In genomic region chr19:872266-872951, GRCh38 we compare ENCODE assay signal across 5 cellular contexts.
DNase-seq lines count a peak whose midpoint lies in the region.

No MANE protein-coding gene starts in this region.

- peak overlapping the region; percentile 27 for H3K4me3 ChIP-seq in HUES6 (ENCODE audit: low read depth, low read length)

- H3K9ac ChIP-seq in HUES6 (ENCODE audit: low read length) = no peak overlapping the region

- no peak overlapping the region for H3K27ac ChIP-seq in HUES6 (ENCODE audit: low read depth, low read length)

- peaks cover 29% of the 10 kb centered on the region for H3K4me1 ChIP-seq in HUES6 (ENCODE audit: control insufficient read depth, insufficient read depth, low read length)

- no peaks in the 10 kb centered on the region for H3K27me3 ChIP-seq in HUES6 (ENCODE audit: control insufficient read depth, insufficient read depth, low read length)

- peaks cover 56% of the 10 kb centered on the region for H3K36me3 ChIP-seq in HUES6 (ENCODE audit: control insufficient read depth, insufficient read depth, low read length)

- H3K9me3 ChIP-seq in HUES6 (ENCODE audit: control insufficient read depth, insufficient read depth, low read depth, low read length) = no peaks in the 10 kb centered on the region

- peak; percentile 91 for DNase-seq in activated CD4-positive, alpha-beta T cell treated with anti-CD3 and anti-CD28 coated beads for 48 hours
- DNase-seq in fibroblast of the conjunctiva (ENCODE audit: low read depth) (peak; percentile 47), retina (no peak)
- peak; percentile 64 to 80 for DNase-seq in stimulated activated CD8-positive, alpha-beta memory T cell treated with anti-CD3 and anti-CD28 coated beads, Interleukin-15, amount 100 ng/mL, for 48 hours (ENCODE audit: low read depth in 2 of 2)
